In genomic region chr2:180679693-180680092, GRCh38 we compare ENCODE assay signal across 30 cellular contexts.
DNase-seq lines count a peak whose midpoint lies in the region; ATAC-seq, FAIRE-seq and TF ChIP-seq lines count a peak whose summit lies in the region.
"Had no signal": no experiment of that assay in that cellular context is flagged by ENCODE, and none has a peak within 500 bp of the region (broad histone marks: within the 10 kb centered on the region; RNA-seq: fewer than 3 reads in every experiment).

No MANE protein-coding gene starts in this region.

- peak overlapping the region; percentile 11; the same call in 1 of the 2 replicates for H3K4me3 ChIP-seq in LNCaP clone FGC (ENCODE audit: low read depth, low read length)
- H3K4me3 ChIP-seq in keratinocyte (ENCODE audit: control insufficient read depth in 2 of 3, extremely low read depth in 1 of 3, insufficient read depth in 2 of 3, low read depth in 1 of 3, low read length in 3 of 3), result no peak overlapping the region
- H3K4me3 ChIP-seq in HepG2 (replicated peaks in 1 of 3; ENCODE audit: insufficient read depth in 1 of 3, low read depth in 2 of 3, low read length in 3 of 3), result no peak overlapping the region
- no peak overlapping the region for H3K4me3 ChIP-seq in Caco-2 (ENCODE audit: low read depth, low read length)
- H3K4me3 ChIP-seq: body of pancreas, MG63, testis had no signal

- H3K9me1 ChIP-seq in keratinocyte (ENCODE audit: control insufficient read depth, extremely low read depth, insufficient read depth, low read length), result no peaks in the 10 kb centered on the region

- H2AFZ ChIP-seq in keratinocyte (ENCODE audit: control insufficient read depth, low read length), result peak overlapping the region; percentile 34
- H2AFZ ChIP-seq in HepG2 (ENCODE audit: low read length), result no peak overlapping the region
- H2AFZ ChIP-seq: parathyroid adenoma had no signal

- TF ChIP-seq CTCF in LNCaP clone FGC (IDR thresholded peaks at IDR 0.05; ENCODE audit: control insufficient read depth, extremely low read depth, insufficient read depth), result no peak
- TF ChIP-seq CTCF in keratinocyte (optimal IDR thresholded peaks at IDR 0.05 in 1 of 3, IDR thresholded peaks at IDR 0.05 in 1 of 3, conservative IDR thresholded peaks at IDR 0.05 in 1 of 3; ENCODE audit: extremely low read depth in 1 of 3, insufficient read depth in 2 of 3, low read length in 3 of 3), result no peak
- no peak for TF ChIP-seq CTCF in HepG2 (CRISPR knock-in tag; IDR thresholded peaks at IDR 0.05)
- no peak for TF ChIP-seq CTCF in Caco-2 (IDR thresholded peaks at IDR 0.05; ENCODE audit: insufficient read depth in 1 of 2, low read depth in 1 of 2, low read length in 1 of 2, severe bottlenecking in 1 of 2, unreplicated experiment in 1 of 2)
- no peak for TF ChIP-seq CTCF in GM10248 (IDR thresholded peaks at IDR 0.05; ENCODE audit: control extremely low read depth, extremely low read depth, low read depth, missing control alignments)

- no TSS peak for BruUV-seq in HepG2 (replicated peaks; lab: Mats Ljungman, UMichigan)
- BruUV-seq in Caco-2 (replicated peaks; lab: Mats Ljungman, UMichigan), result no TSS peak

- no peak for ATAC-seq in HepG2
- ATAC-seq: activated naive CD8-positive, alpha-beta T cell treated with anti-CD3 and anti-CD28 coated beads, Interleukin-2, amount 50 U/mL, for 24 hours; activated T-helper 17 cell treated with anti-CD3 and anti-CD28 coated beads, Interleukin-2, amount 50 U/mL, for 72 hours; body of pancreas; foreskin keratinocyte; naive thymus-derived CD8-positive, alpha-beta T cell; PC-3; sciatic nerve; stimulated activated memory B cell treated with anti-CD40 and anti-IgM and Interleukin-4, amounts not matched to agents 10 μg/mL and 1 μg/mL and 100 μg/mL, for 72 hours; T-cell had no signal

- FAIRE-seq in keratinocyte (lab: Jason Lieb, UNC), result peak; percentile 92
- FAIRE-seq in HepG2 (lab: Jason Lieb, UNC), result no peak
- FAIRE-seq: GM12891, GM19239, TTC549 had no signal

- no peak for TF ChIP-seq POLR2A in HepG2 (IDR thresholded peaks at IDR 0.05; ENCODE audit: insufficient read depth in 1 of 2, low read depth in 2 of 2, low read length in 2 of 2)

- H3K27me3 ChIP-seq in keratinocyte (ENCODE audit: control insufficient read depth, extremely low read depth, insufficient read depth, low read length) (no peaks in the 10 kb centered on the region), HepG2 (ENCODE audit: control insufficient read depth in 1 of 2, insufficient read depth in 2 of 2, low read length in 2 of 2) (no peaks in the 10 kb centered on the region), Caco-2 (replicated peaks; ENCODE audit: control insufficient read depth, insufficient read depth, low read length) (no peaks in the 10 kb centered on the region)
- H3K27me3 ChIP-seq: body of pancreas, foreskin keratinocyte, MG63, testis had no signal

- CTCF ChIA-PET in HepG2 (lab: Yijun Ruan, JAX; ENCODE audit: low intra/inter-chr PET ratio, low total read pairs) (no interaction called here), Caco-2 (lab: Charles Lee) (no interaction called here), GM10248 (lab: Yijun Ruan, JAX) (no interaction called here)

- H3K36me3 ChIP-seq in keratinocyte (ENCODE audit: control insufficient read depth in 2 of 2, extremely low read depth in 1 of 2, insufficient read depth in 2 of 2, low read length in 2 of 2) (no peaks in the 10 kb centered on the region), HepG2 (replicated peaks in 1 of 2; ENCODE audit: control insufficient read depth in 1 of 2, insufficient read depth in 2 of 2, low read length in 2 of 2) (no peaks in the 10 kb centered on the region), Caco-2 (ENCODE audit: control insufficient read depth, insufficient read depth, low read length) (no peaks in the 10 kb centered on the region)
- H3K36me3 ChIP-seq: MG63 had no signal

- H4K20me1 ChIP-seq in keratinocyte (ENCODE audit: control insufficient read depth, extremely low read depth, insufficient read depth, low read length) (no peaks in the 10 kb centered on the region), HepG2 (ENCODE audit: insufficient read depth, low read length) (no peaks in the 10 kb centered on the region)

- in situ Hi-C loops in HepG2 (cut with HindIII; ENCODE audit: extremely low pct_ligation_motif_present, low pct_unique_long_range_greater_than_20kb), result no loop called here

- no peaks in the 10 kb centered on the region for H3K36me3 Mint-ChIP-seq in Caco-2 (ENCODE audit: insufficient read depth, unreplicated experiment)
- H3K36me3 Mint-ChIP-seq: naive thymus-derived CD8-positive, alpha-beta T cell; stimulated activated memory B cell treated with anti-CD40 and anti-IgM and Interleukin-4, amounts not matched to agents 10 μg/mL and 1 μg/mL and 100 μg/mL, for 72 hours; T-cell had no signal

- POLR2A ChIA-PET in HepG2 (lab: Yijun Ruan, JAX), result no interaction called here
- POLR2A ChIA-PET in Caco-2 (lab: Charles Lee), result no interaction called here
- POLR2A ChIA-PET in GM10248 (lab: Yijun Ruan, JAX), result no interaction called here

- no peak overlapping the region for H3K27ac ChIP-seq in keratinocyte (ENCODE audit: control insufficient read depth, insufficient read depth, low read length)
- H3K27ac ChIP-seq in HepG2 (ENCODE audit: extremely low read length, insufficient read depth, low read length), result no peak overlapping the region
- H3K27ac ChIP-seq: body of pancreas, foreskin keratinocyte, parathyroid adenoma, testis had no signal

- TF ChIP-seq EP300 in HepG2 (IDR thresholded peaks at IDR 0.05; ENCODE audit: low read depth in 2 of 2, low read length in 2 of 2) (no peak), HepG2 (CRISPR knock-in tag; IDR thresholded peaks at IDR 0.05; ENCODE audit: borderline replicate concordance) (no peak)

- 2% methylated on average over 2 of the region's 2 CpGs for WGBS in HepG2 (ENCODE audit: low lambda C conversion rate)

- H3K9me3 Mint-ChIP-seq in Caco-2 (ENCODE audit: unreplicated experiment), result no peaks in the 10 kb centered on the region
- H3K9me3 Mint-ChIP-seq: activated CD4-positive, alpha-beta T cell treated with anti-CD3 and anti-CD28 coated beads, Interleukin-2, amount 10 ng/mL, durations not matched to agents 7 days and 5 days; activated naive CD8-positive, alpha-beta T cell treated with anti-CD3 and anti-CD28 coated beads, Interleukin-2, amount 50 U/mL, for 24 hours; activated T-helper 17 cell treated with anti-CD3 and anti-CD28 coated beads, Interleukin-2, amount 50 U/mL, for 72 hours; dendritic cell treated with granulocyte-macrophage colony-stimulating factor and Interleukin-4, amounts not matched to agents 40 ng/mL and 50 ng/mL, for 4 days; naive thymus-derived CD8-positive, alpha-beta T cell; stimulated activated memory B cell treated with anti-CD40 and anti-IgM and Interleukin-4, amounts not matched to agents 10 μg/mL and 1 μg/mL and 100 μg/mL, for 72 hours; T-cell had no signal

- H3K4me1 ChIP-seq in keratinocyte (ENCODE audit: control insufficient read depth, extremely low read depth, insufficient read depth, low read length), result peaks cover 35% of the 10 kb centered on the region
- peaks cover 6% of the 10 kb centered on the region; the same call in 1 of the 2 replicates for H3K4me1 ChIP-seq in HepG2 (ENCODE audit: insufficient read depth, low read length)
- no peaks in the 10 kb centered on the region for H3K4me1 ChIP-seq in Caco-2
- H3K4me1 ChIP-seq: body of pancreas, parathyroid adenoma, testis had no signal

- H3K27me3 Mint-ChIP-seq in Caco-2 (ENCODE audit: insufficient read depth, unreplicated experiment), result peaks cover 6% of the 10 kb centered on the region
- H3K27me3 Mint-ChIP-seq: activated naive CD8-positive, alpha-beta T cell treated with anti-CD3 and anti-CD28 coated beads, Interleukin-2, amount 50 U/mL, for 24 hours had no signal

- dilution Hi-C loops in keratinocyte (cut with MboI; ENCODE audit: extremely low pct_ligation_motif_present, low sequenced_read_pairs), result no loop called here

- H3K27ac Mint-ChIP-seq in Caco-2 (ENCODE audit: unreplicated experiment), result no peak overlapping the region
- H3K27ac Mint-ChIP-seq: activated CD4-positive, alpha-beta T cell treated with anti-CD3 and anti-CD28 coated beads, Interleukin-2, amount 10 ng/mL, durations not matched to agents 7 days and 5 days; activated naive CD8-positive, alpha-beta T cell treated with anti-CD3 and anti-CD28 coated beads, Interleukin-2, amount 50 U/mL, for 24 hours; activated T-helper 17 cell treated with anti-CD3 and anti-CD28 coated beads, Interleukin-2, amount 50 U/mL, for 72 hours; dendritic cell treated with granulocyte-macrophage colony-stimulating factor and Interleukin-4, amounts not matched to agents 40 ng/mL and 50 ng/mL, for 4 days; naive thymus-derived CD8-positive, alpha-beta T cell; stimulated activated memory B cell treated with anti-CD40 and anti-IgM and Interleukin-4, amounts not matched to agents 10 μg/mL and 1 μg/mL and 100 μg/mL, for 72 hours; T-cell had no signal

- no peak overlapping the region for H3K4me3 Mint-ChIP-seq in Caco-2 (ENCODE audit: unreplicated experiment)
- H3K4me3 Mint-ChIP-seq: activated CD4-positive, alpha-beta T cell treated with anti-CD3 and anti-CD28 coated beads, Interleukin-2, amount 10 ng/mL, durations not matched to agents 7 days and 5 days; activated naive CD8-positive, alpha-beta T cell treated with anti-CD3 and anti-CD28 coated beads, Interleukin-2, amount 50 U/mL, for 24 hours; activated T-helper 17 cell treated with anti-CD3 and anti-CD28 coated beads, Interleukin-2, amount 50 U/mL, for 72 hours; dendritic cell treated with granulocyte-macrophage colony-stimulating factor and Interleukin-4, amounts not matched to agents 40 ng/mL and 50 ng/mL, for 4 days; naive thymus-derived CD8-positive, alpha-beta T cell; stimulated activated memory B cell treated with anti-CD40 and anti-IgM and Interleukin-4, amounts not matched to agents 10 μg/mL and 1 μg/mL and 100 μg/mL, for 72 hours; T-cell had no signal

- H3K4me2 ChIP-seq in keratinocyte (ENCODE audit: control insufficient read depth, extremely low read depth, insufficient read depth, low read depth, low read length) (no peak overlapping the region), HepG2 (ENCODE audit: low read depth, low read length) (no peak overlapping the region)

- H3K9ac ChIP-seq in keratinocyte (ENCODE audit: control insufficient read depth, extremely low read depth, insufficient read depth, low read length) (no peak overlapping the region), HepG2 (ENCODE audit: insufficient read depth, low read depth, low read length) (no peak overlapping the region)
- H3K9ac ChIP-seq: parathyroid adenoma had no signal

- intact Hi-C loops in HepG2 (cut with micrococcal nuclease; ENCODE audit: unreplicated experiment), result no loop called here
- intact Hi-C loops in Caco-2 (cut with micrococcal nuclease; ENCODE audit: unreplicated experiment), result no loop called here

- no peaks in the 10 kb centered on the region for H3K4me1 Mint-ChIP-seq in Caco-2 (ENCODE audit: low read depth, unreplicated experiment)
- H3K4me1 Mint-ChIP-seq: activated CD4-positive, alpha-beta T cell treated with anti-CD3 and anti-CD28 coated beads, Interleukin-2, amount 10 ng/mL, durations not matched to agents 7 days and 5 days; activated naive CD8-positive, alpha-beta T cell treated with anti-CD3 and anti-CD28 coated beads, Interleukin-2, amount 50 U/mL, for 24 hours; activated T-helper 17 cell treated with anti-CD3 and anti-CD28 coated beads, Interleukin-2, amount 50 U/mL, for 72 hours; naive thymus-derived CD8-positive, alpha-beta T cell; stimulated activated memory B cell treated with anti-CD40 and anti-IgM and Interleukin-4, amounts not matched to agents 10 μg/mL and 1 μg/mL and 100 μg/mL, for 72 hours; T-cell had no signal

- H3K9me3 ChIP-seq in keratinocyte (ENCODE audit: control insufficient read depth, low read depth, low read length) (no peaks in the 10 kb centered on the region), HepG2 (ENCODE audit: low read length) (no peaks in the 10 kb centered on the region), Caco-2 (no peaks in the 10 kb centered on the region)
- H3K9me3 ChIP-seq: body of pancreas, MG63, testis had no signal

- TF ChIP-seq RAD21 in HepG2 (CRISPR knock-in tag; IDR thresholded peaks at IDR 0.05), result no peak

- DNase-seq in DMS 273 (lab: John Stamatoyannopoulos, UW; ENCODE audit: unreplicated experiment), result peak; percentile 65
- no peak for DNase-seq in LNCaP clone FGC (ENCODE audit: low read depth)
- peak; percentile 35 for DNase-seq in cerebellar cortex (ENCODE audit: low spot score)
- no peak for DNase-seq in keratinocyte (ENCODE audit: low read depth, low spot score)
- DNase-seq in HepG2 (ENCODE audit: low spot score), result no peak
- DNase-seq in NCI-H2196 (lab: John Stamatoyannopoulos, UW; ENCODE audit: unreplicated experiment), result no peak
- no peak for DNase-seq in Caco-2
- no peak for DNase-seq in GM10248 (ENCODE audit: extremely low spot score)
- DNase-seq: activated CD4-positive, alpha-beta T cell treated with anti-CD3 and anti-CD28 coated beads, Interleukin-2, amount 10 ng/mL, durations not matched to agents 7 days and 5 days; activated naive CD8-positive, alpha-beta T cell treated with anti-CD3 and anti-CD28 coated beads, Interleukin-2, amount 50 U/mL, for 24 hours; body of pancreas; DMS153; hippocampal formation; IMR-90; MG63; naive thymus-derived CD8-positive, alpha-beta T cell; NCI-H1930; PC-3; SIG-M5; T-cell; testis had no signal

- no peaks in the 10 kb centered on the region for H3K79me2 ChIP-seq in keratinocyte (ENCODE audit: control insufficient read depth, insufficient read depth, low read length)
- H3K79me2 ChIP-seq in HepG2 (ENCODE audit: insufficient read depth, low read length), result no peaks in the 10 kb centered on the region
- H3K79me2 ChIP-seq: parathyroid adenoma had no signal

Comparison
In these comparisons a context has a peak if more than half of its experiments do, and no peak if none do; other contexts are left out.
1. DNase-seq: peak in DMS 273 (single experiment) and cerebellar cortex (single experiment); none in LNCaP clone FGC (single experiment), keratinocyte (single experiment), HepG2 (single experiment), NCI-H2196 (single experiment), Caco-2 (0 of 2) and GM10248 (single experiment).